In the genomic region with DNA sequence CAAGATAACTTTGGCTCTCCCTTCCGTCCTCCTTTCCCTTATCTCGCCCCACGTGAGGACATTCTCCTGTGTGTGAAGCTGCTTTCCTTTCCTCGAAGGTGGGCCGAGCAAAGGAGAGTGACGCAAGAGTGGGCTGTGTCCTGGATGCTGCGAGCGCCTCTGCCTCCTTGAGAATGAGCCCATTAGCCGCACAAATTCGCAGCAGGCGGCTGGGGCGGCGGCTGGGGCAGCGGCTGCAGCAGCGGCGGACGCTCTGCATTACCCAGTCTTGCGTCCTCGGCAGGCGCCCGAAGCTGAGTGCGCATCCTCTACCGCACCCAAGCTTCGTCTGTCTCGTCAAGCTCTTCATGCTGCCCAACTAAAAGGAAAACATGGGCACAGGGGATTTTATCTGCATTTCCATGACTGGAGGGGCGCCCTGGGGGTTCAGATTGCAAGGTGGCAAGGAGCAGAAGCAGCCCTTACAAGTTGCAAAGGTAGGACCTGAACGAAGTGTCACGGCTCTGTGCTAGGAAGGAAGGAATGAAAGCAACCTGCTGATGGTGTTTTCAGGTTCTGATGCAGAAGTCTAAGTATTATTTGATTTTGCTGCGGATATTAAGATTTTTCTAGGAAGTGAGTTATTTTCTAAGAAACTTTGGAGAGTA, we compare ENCODE assay signal across 8 cellular contexts. TPM values are rescaled to one million over a fixed set of nuclear protein-coding genes. Genes with fewer than 3 reads are reported as not detected.
DNase-seq lines count a peak whose midpoint lies in the region; ATAC-seq, FAIRE-seq and TF ChIP-seq lines count a peak whose summit lies in the region.

A gene with protein sequence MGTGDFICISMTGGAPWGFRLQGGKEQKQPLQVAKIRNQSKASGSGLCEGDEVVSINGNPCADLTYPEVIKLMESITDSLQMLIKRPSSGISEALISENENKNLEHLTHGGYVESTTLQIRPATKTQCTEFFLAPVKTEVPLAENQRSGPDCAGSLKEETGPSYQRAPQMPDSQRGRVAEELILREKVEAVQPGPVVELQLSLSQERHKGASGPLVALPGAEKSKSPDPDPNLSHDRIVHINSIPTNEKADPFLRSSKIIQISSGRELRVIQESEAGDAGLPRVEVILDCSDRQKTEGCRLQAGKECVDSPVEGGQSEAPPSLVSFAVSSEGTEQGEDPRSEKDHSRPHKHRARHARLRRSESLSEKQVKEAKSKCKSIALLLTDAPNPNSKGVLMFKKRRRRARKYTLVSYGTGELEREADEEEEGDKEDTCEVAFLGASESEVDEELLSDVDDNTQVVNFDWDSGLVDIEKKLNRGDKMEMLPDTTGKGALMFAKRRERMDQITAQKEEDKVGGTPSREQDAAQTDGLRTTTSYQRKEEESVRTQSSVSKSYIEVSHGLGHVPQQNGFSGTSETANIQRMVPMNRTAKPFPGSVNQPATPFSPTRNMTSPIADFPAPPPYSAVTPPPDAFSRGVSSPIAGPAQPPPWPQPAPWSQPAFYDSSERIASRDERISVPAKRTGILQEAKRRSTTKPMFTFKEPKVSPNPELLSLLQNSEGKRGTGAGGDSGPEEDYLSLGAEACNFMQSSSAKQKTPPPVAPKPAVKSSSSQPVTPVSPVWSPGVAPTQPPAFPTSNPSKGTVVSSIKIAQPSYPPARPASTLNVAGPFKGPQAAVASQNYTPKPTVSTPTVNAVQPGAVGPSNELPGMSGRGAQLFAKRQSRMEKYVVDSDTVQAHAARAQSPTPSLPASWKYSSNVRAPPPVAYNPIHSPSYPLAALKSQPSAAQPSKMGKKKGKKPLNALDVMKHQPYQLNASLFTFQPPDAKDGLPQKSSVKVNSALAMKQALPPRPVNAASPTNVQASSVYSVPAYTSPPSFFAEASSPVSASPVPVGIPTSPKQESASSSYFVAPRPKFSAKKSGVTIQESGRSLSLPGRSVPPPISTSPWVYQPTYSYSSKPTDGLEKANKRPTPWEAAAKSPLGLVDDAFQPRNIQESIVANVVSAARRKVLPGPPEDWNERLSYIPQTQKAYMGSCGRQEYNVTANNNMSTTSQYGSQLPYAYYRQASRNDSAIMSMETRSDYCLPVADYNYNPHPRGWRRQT (plus strand): TSS at position 189 of the 647 bp plus-strand sequence. CDS start 183 bp downstream, at position 372.

- intact Hi-C loops in activated CD4-positive, alpha-beta T cell treated with anti-CD3 and anti-CD28 coated beads, Interleukin-2, amount 10 ng/mL, durations not matched to agents 24 days and 14 days (cut with micrococcal nuclease): no loop called here

- peaks cover 14% of the 10 kb centered on the region for H3K4me1 Mint-ChIP-seq in activated CD4-positive, alpha-beta T cell treated with anti-CD3 and anti-CD28 coated beads, Interleukin-2, amount 10 ng/mL, durations not matched to agents 24 days and 14 days

- no peak within 1 kb of the TSS for H2BK20ac ChIP-seq in H1 (ENCODE audit: low read length)

- H3K27ac Mint-ChIP-seq in activated CD4-positive, alpha-beta T cell treated with anti-CD3 and anti-CD28 coated beads, Interleukin-2, amount 10 ng/mL, durations not matched to agents 24 days and 14 days: no peak within 1 kb of the TSS

- peak within 1 kb of the TSS; percentile 86 for H3K4me3 Mint-ChIP-seq in activated CD4-positive, alpha-beta T cell treated with anti-CD3 and anti-CD28 coated beads, Interleukin-2, amount 10 ng/mL, durations not matched to agents 24 days and 14 days

- peaks cover 3% of the 10 kb centered on the region; the same call in 1 of the 2 replicates for H3K23me2 ChIP-seq in H1 (ENCODE audit: low read depth, low read length)

- peak within 1 kb of the TSS; percentile 92 for H2AFZ ChIP-seq in H1 (ENCODE audit: low read length)

- FAIRE-seq in H1 (lab: Jason Lieb, UNC): peak; percentile 75

- 0 out of 4 replicates have a peak, but pooled peaks of 1 of the 3 experiments have one; percentile 1 for TF ChIP-seq CTCF in H1 (IDR thresholded peaks at IDR 0.05; ENCODE audit: control extremely low read depth in 1 of 3, insufficient read depth in 1 of 3, low read depth in 1 of 3, low read length in 3 of 3)
- TF ChIP-seq CTCF in lung (IDR thresholded peaks at IDR 0.05; ENCODE audit: control extremely low read depth, extremely low read depth): no peak

- DNase-seq in NCI-H2081 (lab: John Stamatoyannopoulos, UW) (peak; percentile 22 to 42), H1 (ENCODE audit: low read depth in 1 of 2, low spot score in 2 of 2) (peak; percentile 50 to 85), lung (ENCODE audit: low spot score) (peak; percentile 57)
- peak; percentile 76 for DNase-seq in activated CD4-positive, alpha-beta T cell treated with anti-CD3 and anti-CD28 coated beads, Interleukin-2, amount 10 ng/mL, durations not matched to agents 24 days and 14 days
- peak; percentile 6 for DNase-seq in stimulated activated CD8-positive, alpha-beta memory T cell treated with anti-CD3 and anti-CD28 coated beads, Interleukin-4, amount 100 ng/mL, for 24 hours (ENCODE audit: low read depth)
- no peak for DNase-seq in effector CD8-positive, alpha-beta T cell (lab: John Stamatoyannopoulos, UW)

- H2AK5ac ChIP-seq in H1 (ENCODE audit: low read depth, low read length): no peak within 1 kb of the TSS

- ATAC-seq in GM18505 (IDR thresholded peaks at IDR 0.05; ENCODE audit: unreplicated experiment) (peak; percentile 76), HG02870 (IDR thresholded peaks at IDR 0.05; ENCODE audit: unreplicated experiment) (peak; percentile 77), lung (ENCODE audit: insufficient read depth, low FRiP score) (peak; percentile 89)

- peak within 1 kb of the TSS; percentile 76 to 84 for H3K4me2 ChIP-seq in H1 (ENCODE audit: insufficient read depth in 1 of 2, low read depth in 2 of 2, low read length in 2 of 2)

- H3K27me3 Mint-ChIP-seq in activated CD4-positive, alpha-beta T cell treated with anti-CD3 and anti-CD28 coated beads, Interleukin-2, amount 10 ng/mL, durations not matched to agents 24 days and 14 days: peaks cover 41% of the 10 kb centered on the region

- no peaks in the 10 kb centered on the region for H3K27me3 ChIP-seq in H1 (replicated peaks in 1 of 4; ENCODE audit: control insufficient read depth in 3 of 4, extremely low read depth in 1 of 4, insufficient read depth in 3 of 4, low read length in 3 of 4)
- no peaks in the 10 kb centered on the region for H3K27me3 ChIP-seq in lung (ENCODE audit: control insufficient read depth, insufficient read depth)

- no peak within 1 kb of the TSS for H3K4ac ChIP-seq in H1 (replicated peaks; ENCODE audit: insufficient read length, low read depth, low read length)

- no peak within 1 kb of the TSS for H3K14ac ChIP-seq in H1 (ENCODE audit: insufficient read length)

- 5% methylated on average over 29 of the region's 29 CpGs; no CpG with 5 or more reads in 1 of the 2 experiments for WGBS in H1 (ENCODE audit: extremely low coverage in 1 of 2, insufficient coverage in 1 of 2, insufficient read length in 1 of 2, insufficient replicate concordance in 2 of 2, low coverage in 1 of 2, low lambda C conversion rate in 2 of 2, missing lambda C conversion rate in 1 of 2), 2 experiments
- 3 to 5% methylated on average over 29 of the region's 29 CpGs for WGBS in lung, 2 donors

- H3K23ac ChIP-seq in H1 (ENCODE audit: insufficient read length): no peak within 1 kb of the TSS

- H4K20me1 ChIP-seq in H1 (replicated peaks in 1 of 2; ENCODE audit: control insufficient read depth in 1 of 2, insufficient read depth in 2 of 2, low read length in 2 of 2): no peaks in the 10 kb centered on the region

- no peaks in the 10 kb centered on the region for H3K79me1 ChIP-seq in H1 (ENCODE audit: low read depth, low read length)

- CTCF ChIA-PET in H1 (lab: Charles Lee; ENCODE audit: partially characterized antibody): interaction anchor here (0.6 to 3.5 kb wide), 14 partner anchors 9 to 117 kb away, joined by 3 to 14 read pairs (median 4); no protein-coding TSS in a partner anchor

- H3K9ac ChIP-seq in H1 (replicated peaks in 1 of 4; ENCODE audit: extremely low read depth in 1 of 4, low read depth in 3 of 4, low read length in 3 of 4): peak within 1 kb of the TSS in 2 of 4 experiments; percentile 14 to 63; a peak in 2 of 7 replicates

- peak within 1 kb of the TSS; percentile 41; the same call in 1 of the 2 replicates for H4K8ac ChIP-seq in H1 (ENCODE audit: extremely low read depth, insufficient read depth, low read length)

- H2BK12ac ChIP-seq in H1 (ENCODE audit: low read depth, low read length): no peak within 1 kb of the TSS; the same call in 1 of the 2 replicates

- TF ChIP-seq POLR2A in GM18505 (IDR thresholded peaks at IDR 0.05; ENCODE audit: borderline replicate concordance, extremely low read depth, insufficient read depth, insufficient read length) (no peak), H1 (IDR thresholded peaks at IDR 0.05; ENCODE audit: control extremely low read depth in 1 of 2, low read depth in 2 of 2, low read length in 2 of 2) (0 out of 3 replicates have a peak, but pooled peaks of 1 of the 2 experiments have one; percentile 32)

- no peak within 1 kb of the TSS for H2BK15ac ChIP-seq in H1 (ENCODE audit: low read length)

- H3K18ac ChIP-seq in H1 (ENCODE audit: extremely low read depth, low read length): peak within 1 kb of the TSS; percentile 89; the same call in 1 of the 2 replicates

- no peak within 1 kb of the TSS for H3K27ac ChIP-seq in H1 (ENCODE audit: low read depth, low read length)
- H3K27ac ChIP-seq in lung (ENCODE audit: low read depth in 1 of 2, low read length in 1 of 2): peak within 1 kb of the TSS; percentile 2 to 88

- no peaks in the 10 kb centered on the region for H3K79me2 ChIP-seq in H1 (ENCODE audit: control insufficient read depth in 1 of 2, insufficient read depth in 2 of 2, low read length in 2 of 2)

- H3K36me3 Mint-ChIP-seq in activated CD4-positive, alpha-beta T cell treated with anti-CD3 and anti-CD28 coated beads, Interleukin-2, amount 10 ng/mL, durations not matched to agents 24 days and 14 days (ENCODE audit: low read depth): no peaks in the 10 kb centered on the region

- H3K4me3 ChIP-seq in H1 (ENCODE audit: extremely low read depth in 1 of 4, insufficient read depth in 2 of 4, low read depth in 3 of 4, low read length in 4 of 4): peak within 1 kb of the TSS; percentile 32 to 61 (median 42); a peak in 7 of 8 replicates
- H3K4me3 ChIP-seq in lung: peak within 1 kb of the TSS; percentile 17

- H3K9me3 ChIP-seq in H1 (ENCODE audit: insufficient read depth in 2 of 2, low read depth in 1 of 2, low read length in 1 of 2) (no peaks in the 10 kb centered on the region), lung (ENCODE audit: control insufficient read depth in 2 of 2, insufficient read depth in 1 of 2, low read length in 1 of 2) (no peaks in the 10 kb centered on the region)

- H2BK5ac ChIP-seq in H1 (ENCODE audit: low read depth, low read length): no peak within 1 kb of the TSS

- H3K36me3 ChIP-seq in H1 (ENCODE audit: control insufficient read depth in 2 of 4, insufficient read depth in 4 of 4, low read length in 3 of 4) (no peaks in the 10 kb centered on the region), lung (ENCODE audit: control insufficient read depth in 2 of 2, insufficient read depth in 2 of 2, low read length in 2 of 2) (no peaks in the 10 kb centered on the region)

- H3K4me1 ChIP-seq in H1 (replicated peaks in 1 of 4; ENCODE audit: control insufficient read depth in 3 of 4, insufficient read depth in 4 of 4, low read length in 3 of 4) (peaks cover 0 to 3% (median 1%) of the 10 kb centered on the region in 4 experiments; a peak in 3 of 7 replicates), lung (ENCODE audit: control insufficient read depth in 2 of 2, insufficient read depth in 2 of 2, low read length in 2 of 2) (peaks cover 0 to 2% of the 10 kb centered on the region in 2 donors)

- peak; percentile 10 to 30; a peak in 2 of 4 replicates for TF ChIP-seq RAD21 in H1 (IDR thresholded peaks at IDR 0.05 in 1 of 2, conservative IDR thresholded peaks at IDR 0.05 in 1 of 2; ENCODE audit: low read depth in 2 of 2, low read length in 2 of 2)

- no peak within 1 kb of the TSS for H2BK120ac ChIP-seq in H1 (replicated peaks; ENCODE audit: low read depth, low read length)

- no peak for TF ChIP-seq EP300 in H1 (IDR thresholded peaks at IDR 0.05; ENCODE audit: borderline replicate concordance in 1 of 2, low read depth in 2 of 2, low read length in 2 of 2)

- H3K9me3 Mint-ChIP-seq in activated CD4-positive, alpha-beta T cell treated with anti-CD3 and anti-CD28 coated beads, Interleukin-2, amount 10 ng/mL, durations not matched to agents 24 days and 14 days: no peaks in the 10 kb centered on the region

- POLR2A ChIA-PET in H1 (lab: Charles Lee; ENCODE audit: partially characterized antibody): interaction anchor here (0.9 to 1.4 kb wide), 6 partner anchors 10 to 52 kb away, joined by 3 to 4 read pairs (median 4); a partner anchor contains a TSS

- H3K56ac ChIP-seq in H1 (replicated peaks; ENCODE audit: insufficient read length, low read depth, low read length): no peak within 1 kb of the TSS

- H4K5ac ChIP-seq in H1 (ENCODE audit: insufficient read length, low read depth, low read length): peak within 1 kb of the TSS; percentile 63

- H4K91ac ChIP-seq in H1 (replicated peaks; ENCODE audit: insufficient read length, low read length): peak within 1 kb of the TSS; percentile 25

RNA-seq across cellular contexts. Expression of the gene that starts here (rescaled TPM):
- 0.14 and 0.16 TPM in 2 replicates for total RNA-seq in activated CD4-positive, alpha-beta T cell treated with anti-CD3 and anti-CD28 coated beads, Interleukin-2, amount 10 ng/mL, durations not matched to agents 24 days and 14 days
- 4.2 and 4.5 TPM in 2 replicates for total RNA-seq in H1 (2021; fragmentation: NEBNext Ultra II Directional; extraction: Animal tissue kit (Norgen Biotek cat#: 25700))
- polyA plus RNA-seq in H1 (2011; rRNA removed): 0.36 and 0.50 TPM in 2 replicates
- 0.78 TPM for polyA plus RNA-seq in H1 (2011; cell fraction: cytosol; rRNA removed)
- 1.3 TPM for polyA plus RNA-seq in H1 (2011; cell fraction: nucleus; rRNA removed)
- 1.0 to 2.4 TPM (median 1.2 TPM) in 4 replicates for polyA plus RNA-seq in H1 (2012, experiment 1 of 2)
- polyA plus RNA-seq in H1 (2012, experiment 2 of 2): 0.05 TPM
- 2.4 TPM for polyA plus RNA-seq in H1 (2013, experiment 1 of 2)
- 2.7 TPM for polyA plus RNA-seq in H1 (2013, experiment 2 of 2)
- 2.3 and 3.1 TPM in 2 replicates for polyA minus RNA-seq in H1 (2011; rRNA and poly(A)+ RNA removed)
- 1.1 TPM for polyA minus RNA-seq in H1 (2011; cell fraction: cytosol; rRNA and poly(A)+ RNA removed)
- polyA minus RNA-seq in H1 (2011; cell fraction: nucleus; rRNA and poly(A)+ RNA removed): 3.8 TPM
- 10 to 100 TPM; 14.8 to 27.6 TPM for total RNA-seq in lung
- 1 to 10 TPM; 3.5 to 5.3 TPM for polyA plus RNA-seq in lung

Comparison
In these comparisons a context has a peak if more than half of its experiments do, and no peak if none do; other contexts are left out.
1. Peak in DNase-seq in activated CD4-positive, alpha-beta T cell treated with anti-CD3 and anti-CD28 coated beads, Interleukin-2, amount 10 ng/mL, durations not matched to agents 24 days and 14 days; RNA of the gene not detected or under 1 TPM.